18 cellular contexts compared by ENCODE assay signal in the genomic region with DNA sequence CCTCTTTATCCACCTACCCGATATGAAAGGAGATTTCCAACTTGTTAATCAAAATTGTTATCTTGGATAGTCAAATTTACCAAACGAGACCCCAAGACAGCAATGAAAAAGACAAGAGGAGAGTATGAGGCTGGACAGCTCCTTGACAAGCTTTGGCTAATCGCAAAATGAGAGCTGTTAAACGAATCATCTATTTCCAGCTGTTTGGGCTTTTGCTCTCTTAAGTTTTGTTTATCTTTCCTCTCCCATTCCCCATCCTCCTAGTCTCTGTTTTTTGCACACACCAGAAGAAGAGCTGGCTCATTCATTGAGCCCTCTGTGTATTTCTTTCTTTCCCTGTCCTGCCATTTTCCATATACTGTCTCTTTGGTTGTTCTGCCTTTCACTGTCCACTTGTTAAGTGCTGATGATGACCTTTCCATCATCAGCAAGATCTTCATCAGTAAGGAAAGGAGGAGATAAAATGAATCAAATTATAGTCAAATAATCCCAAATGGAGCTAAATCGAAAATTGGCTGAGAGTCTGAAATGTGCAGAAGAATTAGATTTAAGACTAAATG.
A peak's percentile ranks its signal among the peaks of the same experiment; 100 is the strongest.
DNase-seq lines count a peak whose midpoint lies in the region; ATAC-seq and TF ChIP-seq lines count a peak whose summit lies in the region.
"Had no signal": no experiment of that assay in that cellular context is flagged by ENCODE, and none has a peak within 500 bp of the region (broad histone marks: within the 10 kb centered on the region; RNA-seq: fewer than 3 reads in every experiment).

No MANE protein-coding gene starts in this region.

- no peak overlapping the region for H3K4me3 ChIP-seq in HCT116 (replicated peaks in 1 of 2; ENCODE audit: low read depth in 1 of 2, low read length in 2 of 2)
- H3K4me3 ChIP-seq in endocrine pancreas (ENCODE audit: control insufficient read depth, insufficient read depth, low read length): peak overlapping the region; percentile 16
- H3K4me3 ChIP-seq in uterus: no peak overlapping the region
- H3K4me3 ChIP-seq: GM23248 had no signal

- TF ChIP-seq POLR2A in HCT116 (IDR thresholded peaks at IDR 0.05; ENCODE audit: borderline replicate concordance, extremely low read depth, insufficient read depth, insufficient read length) (no peak), uterus (IDR thresholded peaks at IDR 0.05) (no peak)

- no peaks in the 10 kb centered on the region for H3K9me3 Mint-ChIP-seq in activated naive CD4-positive, alpha-beta T cell treated with anti-CD3 and anti-CD28 coated beads, Interleukin-2, amount 10 ng/mL, durations not matched to agents 7 days and 5 days
- H3K9me3 Mint-ChIP-seq: CD4-positive, alpha-beta T cell had no signal

- H3K4me3 Mint-ChIP-seq in activated naive CD4-positive, alpha-beta T cell treated with anti-CD3 and anti-CD28 coated beads, Interleukin-2, amount 10 ng/mL, durations not matched to agents 7 days and 5 days: no peak overlapping the region
- H3K4me3 Mint-ChIP-seq: CD4-positive, alpha-beta T cell had no signal

- H3K27ac ChIP-seq in HCT116 (ENCODE audit: low read depth, low read length): no peak overlapping the region
- no peak overlapping the region for H3K27ac ChIP-seq in uterus
- H3K27ac ChIP-seq: C4-2B, GM23248 had no signal

- H3K9ac ChIP-seq in HCT116 (ENCODE audit: low read length) (no peak overlapping the region), endocrine pancreas (ENCODE audit: control insufficient read depth, insufficient read depth, low read length) (no peak overlapping the region)
- H3K9ac ChIP-seq: GM23248 had no signal

- DNase-seq in HCT116 (ENCODE audit: low read depth, low spot score): no peak
- peak; percentile 26 for DNase-seq in LHCN-M2 (ENCODE audit: low read depth)
- DNase-seq in left kidney (ENCODE audit: low read depth, low spot score): peak; percentile 18
- DNase-seq in activated CD4-positive, alpha-beta T cell treated with anti-CD3 and anti-CD28 coated beads, Interleukin-2, amount 50 U/mL, for 48 hours: no peak
- DNase-seq in uterus: no peak
- DNase-seq in activated naive CD4-positive, alpha-beta T cell treated with anti-CD3 and anti-CD28 coated beads, Interleukin-2, amount 10 ng/mL, durations not matched to agents 7 days and 5 days: no peak
- DNase-seq in cerebellar nuclear complex (lab: John Stamatoyannopoulos, UW): no peak
- DNase-seq: AML-193; CD4-positive, alpha-beta T cell; DMS153; DMS79; GF-D8; GM23248; HCEC 1CT; Karpas-422; KBM-7 had no signal

- H3K4me2 ChIP-seq in HCT116 (ENCODE audit: low read length): no peak overlapping the region

- POLR2A ChIA-PET in HCT116 (lab: Charles Lee): no interaction called here

- no TSS peak for BruUV-seq in HCT116 (replicated peaks; lab: Mats Ljungman, UMichigan)

- H3K4me1 ChIP-seq in HCT116 (ENCODE audit: control insufficient read depth in 1 of 2, insufficient read depth in 2 of 2, low read length in 2 of 2): no peaks in the 10 kb centered on the region
- H3K4me1 ChIP-seq in endocrine pancreas (ENCODE audit: control insufficient read depth, insufficient read depth, low read length): peaks cover 26% of the 10 kb centered on the region
- no peaks in the 10 kb centered on the region for H3K4me1 ChIP-seq in uterus

- no peaks in the 10 kb centered on the region for H3K36me3 Mint-ChIP-seq in activated naive CD4-positive, alpha-beta T cell treated with anti-CD3 and anti-CD28 coated beads, Interleukin-2, amount 10 ng/mL, durations not matched to agents 7 days and 5 days

- intact Hi-C loops in HCT116 (cut with micrococcal nuclease) (no loop called here), uterus (cut with DNase I; ENCODE audit: low total_unique reads) (no loop called here)

- no peak for TF ChIP-seq RAD21 in HCT116 (IDR thresholded peaks at IDR 0.05; ENCODE audit: low read depth)

- RAD21 ChIA-PET in HCT116 (lab: Charles Lee; ENCODE audit: low non-redundant PET in 1 of 2, low total read pairs in 2 of 2, uncharacterized antibody in 2 of 2, unreplicated experiment in 2 of 2): no interaction called here

- no peaks in the 10 kb centered on the region for H3K79me2 ChIP-seq in HCT116 (ENCODE audit: insufficient read depth, low read length)

- no peaks in the 10 kb centered on the region for H3K27me3 Mint-ChIP-seq in activated naive CD4-positive, alpha-beta T cell treated with anti-CD3 and anti-CD28 coated beads, Interleukin-2, amount 10 ng/mL, durations not matched to agents 7 days and 5 days
- H3K27me3 Mint-ChIP-seq: CD4-positive, alpha-beta T cell had no signal

- TF ChIP-seq CTCF in HCT116 (IDR thresholded peaks at IDR 0.05 in 2 of 3, conservative IDR thresholded peaks at IDR 0.05 in 1 of 3; ENCODE audit: borderline replicate concordance in 1 of 3, insufficient read depth in 1 of 3, low read depth in 2 of 3, low read length in 2 of 3) (no peak), uterus (IDR thresholded peaks at IDR 0.05) (no peak)

- H3K9me3 ChIP-seq in HCT116 (ENCODE audit: control insufficient read depth in 1 of 2, insufficient read depth in 1 of 2, low read depth in 1 of 2, low read length in 2 of 2): no peaks in the 10 kb centered on the region
- no peaks in the 10 kb centered on the region for H3K9me3 ChIP-seq in endocrine pancreas (ENCODE audit: control insufficient read depth, low read length)
- H3K9me3 ChIP-seq in uterus: no peaks in the 10 kb centered on the region

- H3K4me1 Mint-ChIP-seq in activated naive CD4-positive, alpha-beta T cell treated with anti-CD3 and anti-CD28 coated beads, Interleukin-2, amount 10 ng/mL, durations not matched to agents 7 days and 5 days: no peaks in the 10 kb centered on the region

- ATAC-seq in HCT116: no peak

- H3K27ac Mint-ChIP-seq in activated naive CD4-positive, alpha-beta T cell treated with anti-CD3 and anti-CD28 coated beads, Interleukin-2, amount 10 ng/mL, durations not matched to agents 7 days and 5 days: no peak overlapping the region
- H3K27ac Mint-ChIP-seq: CD4-positive, alpha-beta T cell had no signal

- no peak overlapping the region for H2AFZ ChIP-seq in HCT116 (ENCODE audit: low read depth, low read length, poor library complexity, severe bottlenecking)
- H2AFZ ChIP-seq: GM23248 had no signal

- H4K20me1 ChIP-seq in HCT116 (ENCODE audit: insufficient read depth): no peaks in the 10 kb centered on the region

- CTCF ChIA-PET in HCT116 (lab: Charles Lee): interaction anchor here (2.7 kb wide), 1 partner anchor 13 kb away, joined by 19 read pairs; no protein-coding TSS in a partner anchor
- CTCF ChIA-PET in activated naive CD4-positive, alpha-beta T cell treated with anti-CD3 and anti-CD28 coated beads, Interleukin-2, amount 10 ng/mL, durations not matched to agents 7 days and 5 days (lab: Charles Lee): interaction anchor here (3.3 kb wide), 1 partner anchor 12 kb away, joined by 11 read pairs; no protein-coding TSS in a partner anchor

- H3K36me3 ChIP-seq in HCT116 (ENCODE audit: control insufficient read depth in 1 of 2, insufficient read depth in 2 of 2, low read length in 2 of 2): no peaks in the 10 kb centered on the region
- H3K36me3 ChIP-seq in endocrine pancreas (ENCODE audit: control insufficient read depth, insufficient read depth, low read length): no peaks in the 10 kb centered on the region
- H3K36me3 ChIP-seq in uterus: no peaks in the 10 kb centered on the region

- no peaks in the 10 kb centered on the region for H3K9me2 ChIP-seq in HCT116 (ENCODE audit: insufficient read depth)

- H3K27me3 ChIP-seq in HCT116 (ENCODE audit: insufficient read depth, low read length): 0 out of 2 replicates have a peak, but pooled peaks cover 8% of the 10 kb centered on the region
- H3K27me3 ChIP-seq in endocrine pancreas (ENCODE audit: control insufficient read depth, insufficient read depth, low read length): no peaks in the 10 kb centered on the region
- H3K27me3 ChIP-seq in uterus: no peaks in the 10 kb centered on the region

TF ChIP-seq in HCT116, 20 proteins besides CTCF, POLR2A, EP300 and RAD21:
- TF ChIP-seq, protein P1, sequence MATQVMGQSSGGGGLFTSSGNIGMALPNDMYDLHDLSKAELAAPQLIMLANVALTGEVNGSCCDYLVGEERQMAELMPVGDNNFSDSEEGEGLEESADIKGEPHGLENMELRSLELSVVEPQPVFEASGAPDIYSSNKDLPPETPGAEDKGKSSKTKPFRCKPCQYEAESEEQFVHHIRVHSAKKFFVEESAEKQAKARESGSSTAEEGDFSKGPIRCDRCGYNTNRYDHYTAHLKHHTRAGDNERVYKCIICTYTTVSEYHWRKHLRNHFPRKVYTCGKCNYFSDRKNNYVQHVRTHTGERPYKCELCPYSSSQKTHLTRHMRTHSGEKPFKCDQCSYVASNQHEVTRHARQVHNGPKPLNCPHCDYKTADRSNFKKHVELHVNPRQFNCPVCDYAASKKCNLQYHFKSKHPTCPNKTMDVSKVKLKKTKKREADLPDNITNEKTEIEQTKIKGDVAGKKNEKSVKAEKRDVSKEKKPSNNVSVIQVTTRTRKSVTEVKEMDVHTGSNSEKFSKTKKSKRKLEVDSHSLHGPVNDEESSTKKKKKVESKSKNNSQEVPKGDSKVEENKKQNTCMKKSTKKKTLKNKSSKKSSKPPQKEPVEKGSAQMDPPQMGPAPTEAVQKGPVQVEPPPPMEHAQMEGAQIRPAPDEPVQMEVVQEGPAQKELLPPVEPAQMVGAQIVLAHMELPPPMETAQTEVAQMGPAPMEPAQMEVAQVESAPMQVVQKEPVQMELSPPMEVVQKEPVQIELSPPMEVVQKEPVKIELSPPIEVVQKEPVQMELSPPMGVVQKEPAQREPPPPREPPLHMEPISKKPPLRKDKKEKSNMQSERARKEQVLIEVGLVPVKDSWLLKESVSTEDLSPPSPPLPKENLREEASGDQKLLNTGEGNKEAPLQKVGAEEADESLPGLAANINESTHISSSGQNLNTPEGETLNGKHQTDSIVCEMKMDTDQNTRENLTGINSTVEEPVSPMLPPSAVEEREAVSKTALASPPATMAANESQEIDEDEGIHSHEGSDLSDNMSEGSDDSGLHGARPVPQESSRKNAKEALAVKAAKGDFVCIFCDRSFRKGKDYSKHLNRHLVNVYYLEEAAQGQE (IDR thresholded peaks at IDR 0.05; ENCODE audit: low read depth): peak; percentile 19; the same call in 1 of the 2 replicates
- TF ChIP-seq SRF (IDR thresholded peaks at IDR 0.05; ENCODE audit: low read depth) (no peak), ELF1 (IDR thresholded peaks at IDR 0.05; ENCODE audit: borderline replicate concordance, low read depth) (no peak), SP1 (IDR thresholded peaks at IDR 0.05; ENCODE audit: low read depth) (no peak), POLR2AphosphoS5 (IDR thresholded peaks at IDR 0.05; ENCODE audit: low read depth, low read length) (no peak)

Comparison
In these comparisons a context has a peak if more than half of its experiments do, and no peak if none do; other contexts are left out.
1. DNase-seq: peak in LHCN-M2 (single experiment) and left kidney (single experiment); none in HCT116 (single experiment), activated CD4-positive, alpha-beta T cell treated with anti-CD3 and anti-CD28 coated beads, Interleukin-2, amount 50 U/mL, for 48 hours (0 of 2), uterus (0 of 2), activated naive CD4-positive, alpha-beta T cell treated with anti-CD3 and anti-CD28 coated beads, Interleukin-2, amount 10 ng/mL, durations not matched to agents 7 days and 5 days (single experiment) and cerebellar nuclear complex (0 of 2).